Comparison of ENCODE assay signal across 14 cellular contexts in the genomic region with DNA sequence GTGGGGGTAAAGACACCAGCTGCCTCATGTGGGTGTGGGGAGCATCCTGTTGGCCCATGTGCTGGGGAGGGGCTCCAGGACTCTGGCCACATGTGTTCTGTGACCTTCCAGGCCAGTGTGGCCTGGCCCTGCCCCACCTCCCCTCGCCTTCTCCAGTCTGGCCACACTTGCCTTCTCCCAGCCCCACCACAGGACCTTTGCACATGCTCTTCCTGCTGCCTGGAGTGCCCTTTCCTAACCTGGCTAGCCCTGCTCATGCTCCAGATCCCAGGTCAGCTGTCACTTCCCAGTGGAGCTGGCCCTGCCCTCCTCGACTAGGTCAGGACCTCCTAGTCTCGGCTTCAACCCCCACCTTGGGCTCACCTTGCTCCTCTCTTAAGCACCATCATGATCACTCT.
A peak's percentile ranks its signal among the peaks of the same experiment; 100 is the strongest.
DNase-seq lines count a peak whose midpoint lies in the region; ATAC-seq and TF ChIP-seq lines count a peak whose summit lies in the region.
"Had no signal": no experiment of that assay in that cellular context is flagged by ENCODE, and none has a peak within 500 bp of the region (broad histone marks: within the 10 kb centered on the region; RNA-seq: fewer than 3 reads in every experiment).

No MANE protein-coding gene starts in this region.

- CTCF ChIA-PET in HEK293 (lab: Yijun Ruan, JAX): no interaction called here
- CTCF ChIA-PET in GM10248 (lab: Yijun Ruan, JAX): no interaction called here

- no peaks in the 10 kb centered on the region for H3K27me3 ChIP-seq in RWPE2 (ENCODE audit: insufficient read depth, poor library complexity, severe bottlenecking)
- H3K27me3 ChIP-seq in iPS-18a (ENCODE audit: control insufficient read depth, insufficient read depth, low read length): no peaks in the 10 kb centered on the region
- H3K27me3 ChIP-seq: upper lobe of left lung had no signal

- H3K4me1 Mint-ChIP-seq in progenitor cell of endocrine pancreas (ENCODE audit: low read depth): peaks cover 20% of the 10 kb centered on the region
- H3K4me1 Mint-ChIP-seq: activated naive CD8-positive, alpha-beta T cell treated with anti-CD3 and anti-CD28 coated beads, Interleukin-2, amount 10 ng/mL, durations not matched to agents 7 days and 5 days; activated T-helper 17 cell treated with anti-CD3 and anti-CD28 coated beads, Interleukin-2, amount 50 U/mL, for 72 hours; CD4-positive, alpha-beta memory T cell had no signal

- H3K36me3 ChIP-seq in HEK293 (ENCODE audit: control insufficient read depth in 2 of 2, insufficient read depth in 1 of 2, low read length in 2 of 2): no peaks in the 10 kb centered on the region
- H3K36me3 ChIP-seq in RWPE2 (ENCODE audit: low read depth): peaks cover 4% of the 10 kb centered on the region; the same call in 1 of the 2 replicates
- no peaks in the 10 kb centered on the region for H3K36me3 ChIP-seq in iPS-18a (ENCODE audit: control insufficient read depth, low read depth, low read length)
- H3K36me3 ChIP-seq: upper lobe of left lung had no signal

- H3K4me3 Mint-ChIP-seq in progenitor cell of endocrine pancreas (ENCODE audit: low read depth): no peak overlapping the region
- H3K4me3 Mint-ChIP-seq: activated naive CD8-positive, alpha-beta T cell treated with anti-CD3 and anti-CD28 coated beads, Interleukin-2, amount 10 ng/mL, durations not matched to agents 7 days and 5 days; activated T-helper 17 cell treated with anti-CD3 and anti-CD28 coated beads, Interleukin-2, amount 50 U/mL, for 72 hours; CD4-positive, alpha-beta memory T cell; effector memory CD8-positive, alpha-beta T cell had no signal

- H3K27ac ChIP-seq in HEK293 (ENCODE audit: extremely low read depth, low read depth, low read length) (peak overlapping the region; percentile 89; the same call in 1 of the 2 replicates), RWPE2 (ENCODE audit: poor library complexity, severe bottlenecking) (peak overlapping the region; percentile 90), iPS-18a (ENCODE audit: low read length) (peak overlapping the region; percentile 7)
- H3K27ac ChIP-seq: upper lobe of left lung had no signal

- H3K9me3 ChIP-seq in HEK293 (ENCODE audit: control insufficient read depth, insufficient read depth, low read depth, low read length): no peaks in the 10 kb centered on the region
- no peaks in the 10 kb centered on the region for H3K9me3 ChIP-seq in RWPE2 (ENCODE audit: severe bottlenecking)
- no peaks in the 10 kb centered on the region for H3K9me3 ChIP-seq in iPS-18a (ENCODE audit: control insufficient read depth, low read depth, low read length)
- H3K9me3 ChIP-seq: upper lobe of left lung had no signal

- no peaks in the 10 kb centered on the region for H3K9me3 Mint-ChIP-seq in progenitor cell of endocrine pancreas (ENCODE audit: low read depth)
- H3K9me3 Mint-ChIP-seq: activated naive CD8-positive, alpha-beta T cell treated with anti-CD3 and anti-CD28 coated beads, Interleukin-2, amount 10 ng/mL, durations not matched to agents 7 days and 5 days had no signal

- no peak for TF ChIP-seq CTCF in HEK293 (tag by site-specific recombination; IDR thresholded peaks at IDR 0.05)
- TF ChIP-seq CTCF in RWPE2 (IDR thresholded peaks at IDR 0.05; ENCODE audit: poor library complexity, severe bottlenecking): no peak
- no peak for TF ChIP-seq CTCF in progenitor cell of endocrine pancreas (IDR thresholded peaks at IDR 0.05; ENCODE audit: unreplicated experiment)
- TF ChIP-seq CTCF in GM10248 (IDR thresholded peaks at IDR 0.05; ENCODE audit: control extremely low read depth, extremely low read depth, low read depth, missing control alignments): no peak

- no peak for ATAC-seq in RWPE2 (ENCODE audit: low read depth)
- ATAC-seq in HG03520 (IDR thresholded peaks at IDR 0.05; ENCODE audit: unreplicated experiment): no peak
- ATAC-seq: activated T-helper 17 cell treated with anti-CD3 and anti-CD28 coated beads, Interleukin-2, amount 50 U/mL, for 72 hours; effector memory CD8-positive, alpha-beta T cell had no signal

- H3K27me3 Mint-ChIP-seq in progenitor cell of endocrine pancreas: peaks cover 39% of the 10 kb centered on the region

- DNase-seq in RWPE2 (ENCODE audit: low spot score) (peak; percentile 73), progenitor cell of endocrine pancreas (ENCODE audit: low spot score, unreplicated experiment) (no peak), GM10248 (ENCODE audit: extremely low spot score) (no peak), SW 1271 (lab: John Stamatoyannopoulos, UW) (no peak), NCI-H1417 treated with DMSO at 0.1 percent for 48 hours (lab: John Stamatoyannopoulos, UW) (no peak)
- DNase-seq: activated naive CD8-positive, alpha-beta T cell treated with anti-CD3 and anti-CD28 coated beads, Interleukin-2, amount 10 ng/mL, durations not matched to agents 7 days and 5 days; CD4-positive, alpha-beta memory T cell; effector memory CD8-positive, alpha-beta T cell; NCI-H1694 treated with DMSO at 0.1 percent for 48 hours; upper lobe of left lung had no signal

- POLR2A ChIA-PET in HEK293 (lab: Yijun Ruan, JAX): no interaction called here
- POLR2A ChIA-PET in GM10248 (lab: Yijun Ruan, JAX): no interaction called here

- peak overlapping the region; percentile 29 for H3K27ac Mint-ChIP-seq in progenitor cell of endocrine pancreas
- H3K27ac Mint-ChIP-seq: activated naive CD8-positive, alpha-beta T cell treated with anti-CD3 and anti-CD28 coated beads, Interleukin-2, amount 10 ng/mL, durations not matched to agents 7 days and 5 days; activated T-helper 17 cell treated with anti-CD3 and anti-CD28 coated beads, Interleukin-2, amount 50 U/mL, for 72 hours; CD4-positive, alpha-beta memory T cell; effector memory CD8-positive, alpha-beta T cell had no signal

- no peaks in the 10 kb centered on the region for H3K36me3 Mint-ChIP-seq in progenitor cell of endocrine pancreas (ENCODE audit: insufficient read depth)
- H3K36me3 Mint-ChIP-seq: activated naive CD8-positive, alpha-beta T cell treated with anti-CD3 and anti-CD28 coated beads, Interleukin-2, amount 10 ng/mL, durations not matched to agents 7 days and 5 days; CD4-positive, alpha-beta memory T cell had no signal

- H3K4me3 ChIP-seq in HEK293 (ENCODE audit: low read depth, low read length): no peak overlapping the region
- no peak overlapping the region for H3K4me3 ChIP-seq in RWPE2 (ENCODE audit: severe bottlenecking)
- H3K4me3 ChIP-seq in iPS-18a (ENCODE audit: low read length): no peak overlapping the region
- H3K4me3 ChIP-seq: upper lobe of left lung had no signal

- peaks cover 39% of the 10 kb centered on the region for H3K4me1 ChIP-seq in HEK293 (ENCODE audit: control insufficient read depth, insufficient read depth, low read length)
- peaks cover 38% of the 10 kb centered on the region for H3K4me1 ChIP-seq in RWPE2 (ENCODE audit: insufficient read depth, poor library complexity, severe bottlenecking)
- H3K4me1 ChIP-seq in iPS-18a (ENCODE audit: control insufficient read depth, low read depth, low read length): peaks cover 67% of the 10 kb centered on the region
- H3K4me1 ChIP-seq: upper lobe of left lung had no signal

- peak overlapping the region; percentile 21 for H3K9ac ChIP-seq in iPS-18a (ENCODE audit: low read length)

TF ChIP-seq in HEK293, 187 proteins besides CTCF, POLR2A, EP300 and RAD21 (continues in another document):
- no peak for TF ChIP-seq ZNF302 (tag by site-specific recombination; IDR thresholded peaks at IDR 0.05; ENCODE audit: low read depth)
- TF ChIP-seq, protein P1, sequence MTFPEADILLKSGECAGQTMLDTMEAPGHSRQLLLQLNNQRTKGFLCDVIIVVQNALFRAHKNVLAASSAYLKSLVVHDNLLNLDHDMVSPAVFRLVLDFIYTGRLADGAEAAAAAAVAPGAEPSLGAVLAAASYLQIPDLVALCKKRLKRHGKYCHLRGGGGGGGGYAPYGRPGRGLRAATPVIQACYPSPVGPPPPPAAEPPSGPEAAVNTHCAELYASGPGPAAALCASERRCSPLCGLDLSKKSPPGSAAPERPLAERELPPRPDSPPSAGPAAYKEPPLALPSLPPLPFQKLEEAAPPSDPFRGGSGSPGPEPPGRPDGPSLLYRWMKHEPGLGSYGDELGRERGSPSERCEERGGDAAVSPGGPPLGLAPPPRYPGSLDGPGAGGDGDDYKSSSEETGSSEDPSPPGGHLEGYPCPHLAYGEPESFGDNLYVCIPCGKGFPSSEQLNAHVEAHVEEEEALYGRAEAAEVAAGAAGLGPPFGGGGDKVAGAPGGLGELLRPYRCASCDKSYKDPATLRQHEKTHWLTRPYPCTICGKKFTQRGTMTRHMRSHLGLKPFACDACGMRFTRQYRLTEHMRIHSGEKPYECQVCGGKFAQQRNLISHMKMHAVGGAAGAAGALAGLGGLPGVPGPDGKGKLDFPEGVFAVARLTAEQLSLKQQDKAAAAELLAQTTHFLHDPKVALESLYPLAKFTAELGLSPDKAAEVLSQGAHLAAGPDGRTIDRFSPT (tag by site-specific recombination; IDR thresholded peaks at IDR 0.05): no peak
- no peak for TF ChIP-seq ZNF544 (tag by site-specific recombination; IDR thresholded peaks at IDR 0.05)
- peak; percentile 99 for TF ChIP-seq ZNF623 (tag by site-specific recombination; IDR thresholded peaks at IDR 0.05)
- TF ChIP-seq ZNF768 (tag by site-specific recombination; IDR thresholded peaks at IDR 0.05): no peak
- no peak for TF ChIP-seq MZF1 (tag by site-specific recombination; IDR thresholded peaks at IDR 0.05; ENCODE audit: borderline replicate concordance)
- TF ChIP-seq ZFP41 (tag by site-specific recombination; IDR thresholded peaks at IDR 0.05; ENCODE audit: borderline replicate concordance): no peak
- TF ChIP-seq KLF16 (tag by site-specific recombination; IDR thresholded peaks at IDR 0.05): 0 out of 2 replicates have a peak, but pooled peaks have one; percentile 31
- TF ChIP-seq, protein P2, sequence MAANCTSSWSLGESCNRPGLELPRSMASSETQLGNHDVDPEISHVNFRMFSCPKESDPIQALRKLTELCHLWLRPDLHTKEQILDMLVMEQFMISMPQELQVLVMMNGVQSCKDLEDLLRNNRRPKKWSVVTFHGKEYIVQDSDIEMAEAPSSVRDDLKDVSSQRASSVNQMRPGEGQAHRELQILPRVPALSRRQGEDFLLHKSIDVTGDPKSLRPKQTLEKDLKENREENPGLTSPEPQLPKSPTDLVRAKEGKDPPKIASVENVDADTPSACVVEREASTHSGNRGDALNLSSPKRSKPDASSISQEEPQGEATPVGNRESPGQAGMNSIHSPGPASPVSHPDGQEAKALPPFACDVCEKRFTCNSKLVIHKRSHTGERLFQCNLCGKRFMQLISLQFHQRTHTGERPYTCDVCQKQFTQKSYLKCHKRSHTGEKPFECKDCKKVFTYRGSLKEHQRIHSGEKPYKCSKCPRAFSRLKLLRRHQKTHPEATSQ (tag by site-specific recombination; IDR thresholded peaks at IDR 0.05): 0 out of 2 replicates have a peak, but pooled peaks have one; percentile 61
- no peak for TF ChIP-seq ZNF324 (tag by site-specific recombination; IDR thresholded peaks at IDR 0.05)

Comparison
In these comparisons a context has a peak if more than half of its experiments do, and no peak if none do; other contexts are left out.
1. H3K27ac ChIP-seq: peak in every context shown above with its lines; median percentile 90 in RWPE2; 89 in HEK293; 7 in iPS-18a.